ENCODE assay signal across 10 cellular contexts in the genomic region with DNA sequence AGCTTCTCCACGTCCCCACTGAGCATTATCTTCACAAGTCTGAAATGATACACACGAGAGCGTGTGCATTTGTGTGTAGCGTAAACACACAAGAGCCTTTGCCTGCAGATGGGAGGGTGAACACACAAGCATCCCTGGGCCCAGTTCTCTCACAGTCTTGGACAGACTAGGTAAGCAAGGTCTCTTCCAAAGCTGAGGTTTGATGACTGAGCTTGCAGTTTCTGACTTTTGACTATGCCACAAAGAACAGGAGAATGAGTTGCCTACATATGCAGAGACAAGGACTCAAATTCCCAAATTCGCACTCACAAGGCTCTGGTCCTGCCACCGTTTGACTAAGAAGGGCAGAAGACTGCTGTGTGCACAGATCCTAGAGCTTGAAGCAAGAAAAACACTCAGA. TPM values are rescaled to one million over a fixed set of nuclear protein-coding genes. Genes with fewer than 3 reads are reported as not detected.
A peak's percentile ranks its signal among the peaks of the same experiment; 100 is the strongest.
DNase-seq lines count a peak whose midpoint lies in the region; ATAC-seq, FAIRE-seq and TF ChIP-seq lines count a peak whose summit lies in the region.
"Had no signal": no experiment of that assay in that cellular context is flagged by ENCODE, and none has a peak within 500 bp of the region (broad histone marks: within the 10 kb centered on the region; RNA-seq: fewer than 3 reads in every experiment).

No MANE protein-coding gene starts in this region.

- H3K4me3 Mint-ChIP-seq in activated B cell treated with CpG ODN at 0.5 μM for 24 hours: no peak overlapping the region

- DNase-seq in activated B cell treated with CpG ODN at 0.5 μM for 24 hours (no peak), AG20443 (ENCODE audit: low spot score) (no peak), HepG2 (ENCODE audit: low spot score) (no peak), coronary artery (ENCODE audit: low spot score) (no peak)
- DNase-seq in stimulated activated CD4-positive, alpha-beta T cell treated with anti-CD3 and anti-CD28 coated beads, Interleukin-15, amount 100 ng/mL, for 24 hours: no peak
- DNase-seq: PC-9, retina had no signal

- TF ChIP-seq RAD21 in HepG2 (CRISPR knock-in tag; IDR thresholded peaks at IDR 0.05): no peak

- H3K4me3 ChIP-seq in parathyroid adenoma (ENCODE audit: low read depth, low read length): no peak overlapping the region
- no peak overlapping the region for H3K4me3 ChIP-seq in HepG2 (replicated peaks in 1 of 3; ENCODE audit: insufficient read depth in 1 of 3, low read depth in 2 of 3, low read length in 3 of 3)
- no peak overlapping the region for H3K4me3 ChIP-seq in coronary artery
- H3K4me3 ChIP-seq: PC-9 had no signal

- H3K79me2 ChIP-seq in parathyroid adenoma: peaks cover 19% of the 10 kb centered on the region
- no peaks in the 10 kb centered on the region for H3K79me2 ChIP-seq in HepG2 (ENCODE audit: insufficient read depth, low read length)

- TF ChIP-seq CTCF in activated B cell treated with CpG ODN at 0.5 μM for 24 hours (IDR thresholded peaks at IDR 0.05) (no peak), parathyroid adenoma (IDR thresholded peaks at IDR 0.05) (no peak), HepG2 (CRISPR knock-in tag; IDR thresholded peaks at IDR 0.05) (no peak), coronary artery (IDR thresholded peaks at IDR 0.05) (no peak)

- no peaks in the 10 kb centered on the region for H3K27me3 ChIP-seq in parathyroid adenoma (ENCODE audit: control insufficient read depth, insufficient read depth, low read length)
- no peaks in the 10 kb centered on the region for H3K27me3 ChIP-seq in HepG2 (ENCODE audit: control insufficient read depth in 1 of 2, insufficient read depth in 2 of 2, low read length in 2 of 2)

- peak overlapping the region; percentile 86 for H3K27ac Mint-ChIP-seq in activated B cell treated with CpG ODN at 0.5 μM for 24 hours

- WGBS in HepG2 (ENCODE audit: low lambda C conversion rate): 99% methylated on average over 6 of the region's 6 CpGs

- FAIRE-seq in HepG2 (lab: Jason Lieb, UNC): no peak

- no peaks in the 10 kb centered on the region for H3K27me3 Mint-ChIP-seq in activated B cell treated with CpG ODN at 0.5 μM for 24 hours

- no peak for TF ChIP-seq POLR2A in HepG2 (IDR thresholded peaks at IDR 0.05; ENCODE audit: insufficient read depth in 1 of 2, low read depth in 2 of 2, low read length in 2 of 2)

- H3K27ac ChIP-seq in parathyroid adenoma (peak overlapping the region; percentile 60), HepG2 (ENCODE audit: extremely low read length, insufficient read depth, low read length) (no peak overlapping the region), coronary artery (no peak overlapping the region)
- H3K27ac ChIP-seq: PC-9 had no signal

- H3K36me3 Mint-ChIP-seq in activated B cell treated with CpG ODN at 0.5 μM for 24 hours (ENCODE audit: low read depth): peaks cover 53% of the 10 kb centered on the region

- H4K20me1 ChIP-seq in HepG2 (ENCODE audit: insufficient read depth, low read length): no peaks in the 10 kb centered on the region

- in situ Hi-C loops in HepG2 (cut with HindIII; ENCODE audit: extremely low pct_ligation_motif_present, low pct_unique_long_range_greater_than_20kb): no loop called here

- TF ChIP-seq EP300 in HepG2 (IDR thresholded peaks at IDR 0.05; ENCODE audit: low read depth in 2 of 2, low read length in 2 of 2): no peak
- TF ChIP-seq EP300 in HepG2 (CRISPR knock-in tag; IDR thresholded peaks at IDR 0.05; ENCODE audit: borderline replicate concordance): no peak

- H3K36me3 ChIP-seq in parathyroid adenoma (ENCODE audit: control insufficient read depth, insufficient read depth, low read length): no peaks in the 10 kb centered on the region
- H3K36me3 ChIP-seq in HepG2 (replicated peaks in 1 of 2; ENCODE audit: control insufficient read depth in 1 of 2, insufficient read depth in 2 of 2, low read length in 2 of 2): peaks cover 8 to 24% of the 10 kb centered on the region in 2 experiments

- H3K9ac ChIP-seq in parathyroid adenoma: no peak overlapping the region
- H3K9ac ChIP-seq in HepG2 (ENCODE audit: insufficient read depth, low read depth, low read length): no peak overlapping the region

- BruUV-seq in HepG2 (replicated peaks; lab: Mats Ljungman, UMichigan): no TSS peak

- H3K4me2 ChIP-seq in parathyroid adenoma (ENCODE audit: low read length) (no peak overlapping the region), HepG2 (ENCODE audit: low read depth, low read length) (no peak overlapping the region)
- H3K4me2 ChIP-seq: PC-9 had no signal

- H3K9me3 ChIP-seq in parathyroid adenoma (ENCODE audit: control insufficient read depth, low read length) (no peaks in the 10 kb centered on the region), HepG2 (ENCODE audit: low read length) (no peaks in the 10 kb centered on the region)

- CTCF ChIA-PET in activated B cell treated with CpG ODN at 0.5 μM for 24 hours (lab: Charles Lee): interaction anchor here (0.8 to 5.9 kb wide), 8 partner anchors 8 to 53 kb away, joined by 3 to 44 read pairs (median 6); no protein-coding TSS in a partner anchor
- CTCF ChIA-PET in HepG2 (lab: Yijun Ruan, JAX; ENCODE audit: low intra/inter-chr PET ratio, low total read pairs): no interaction called here

- H3K4me1 Mint-ChIP-seq in activated B cell treated with CpG ODN at 0.5 μM for 24 hours: peaks cover 84% of the 10 kb centered on the region

- peak; percentile 10 for ATAC-seq in GM18511 (IDR thresholded peaks at IDR 0.05; ENCODE audit: unreplicated experiment)
- peak; percentile 2 for ATAC-seq in GM21529 (IDR thresholded peaks at IDR 0.05; ENCODE audit: unreplicated experiment)
- ATAC-seq in activated B cell treated with CpG ODN at 0.5 μM for 24 hours (ENCODE audit: low read depth): no peak
- ATAC-seq in HepG2: no peak

- intact Hi-C loops in activated B cell treated with CpG ODN at 0.5 μM for 24 hours (cut with micrococcal nuclease) (loop anchor here (5.0 kb wide), 1 partner anchor 36 kb away; no protein-coding TSS in a partner anchor), HepG2 (cut with micrococcal nuclease; ENCODE audit: unreplicated experiment) (no loop called here)

- H2AFZ ChIP-seq in parathyroid adenoma: no peak overlapping the region
- no peak overlapping the region for H2AFZ ChIP-seq in HepG2 (ENCODE audit: low read length)
- H2AFZ ChIP-seq: PC-9 had no signal

- POLR2A ChIA-PET in activated B cell treated with CpG ODN at 0.5 μM for 24 hours (lab: Charles Lee): interaction anchor here (0.8 to 11.2 kb wide), 13 partner anchors 9 to 153 kb away, joined by 3 to 133 read pairs (median 5); no protein-coding TSS in a partner anchor
- POLR2A ChIA-PET in HepG2 (lab: Yijun Ruan, JAX): no interaction called here

- no peaks in the 10 kb centered on the region for H3K9me3 Mint-ChIP-seq in activated B cell treated with CpG ODN at 0.5 μM for 24 hours

- H3K4me1 ChIP-seq in parathyroid adenoma (peaks cover 59% of the 10 kb centered on the region), HepG2 (ENCODE audit: insufficient read depth, low read length) (no peaks in the 10 kb centered on the region)

TF ChIP-seq in HepG2, 621 proteins besides CTCF, POLR2A, EP300 and RAD21 (continues in another document):
- TF ChIP-seq NFATC3 (CRISPR knock-in tag; IDR thresholded peaks at IDR 0.05) (no peak), HCFC1 (IDR thresholded peaks at IDR 0.05; ENCODE audit: low read depth, low read length) (no peak), ZNF619 (CRISPR knock-in tag; IDR thresholded peaks at IDR 0.05) (no peak), PPARG (CRISPR knock-in tag; conservative IDR thresholded peaks at IDR 0.05) (no peak), ZNF782 (CRISPR knock-in tag; IDR thresholded peaks at IDR 0.05; ENCODE audit: borderline replicate concordance) (no peak), SALL1 (CRISPR knock-in tag; IDR thresholded peaks at IDR 0.05) (no peak), ATRX (CRISPR knock-in tag; IDR thresholded peaks at IDR 0.05; ENCODE audit: borderline replicate concordance) (no peak), BRD4 (CRISPR knock-in tag; IDR thresholded peaks at IDR 0.05) (no peak)
- TF ChIP-seq, protein P1, sequence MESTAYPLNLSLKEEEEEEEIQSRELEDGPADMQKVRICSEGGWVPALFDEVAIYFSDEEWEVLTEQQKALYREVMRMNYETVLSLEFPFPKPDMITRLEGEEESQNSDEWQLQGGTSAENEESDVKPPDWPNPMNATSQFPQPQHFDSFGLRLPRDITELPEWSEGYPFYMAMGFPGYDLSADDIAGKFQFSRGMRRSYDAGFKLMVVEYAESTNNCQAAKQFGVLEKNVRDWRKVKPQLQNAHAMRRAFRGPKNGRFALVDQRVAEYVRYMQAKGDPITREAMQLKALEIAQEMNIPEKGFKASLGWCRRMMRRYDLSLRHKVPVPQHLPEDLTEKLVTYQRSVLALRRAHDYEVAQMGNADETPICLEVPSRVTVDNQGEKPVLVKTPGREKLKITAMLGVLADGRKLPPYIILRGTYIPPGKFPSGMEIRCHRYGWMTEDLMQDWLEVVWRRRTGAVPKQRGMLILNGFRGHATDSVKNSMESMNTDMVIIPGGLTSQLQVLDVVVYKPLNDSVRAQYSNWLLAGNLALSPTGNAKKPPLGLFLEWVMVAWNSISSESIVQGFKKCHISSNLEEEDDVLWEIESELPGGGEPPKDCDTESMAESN (CRISPR knock-in tag; conservative IDR thresholded peaks at IDR 0.05): no peak

RNA-seq across cellular contexts. Expression of a gene that starts 55.8 kb away (rescaled TPM):
- total RNA-seq in activated B cell treated with CpG ODN at 0.5 μM for 24 hours (70.9 and 73.9 TPM in 2 replicates), HepG2 (2016; rRNA removed; fragmentation: Illumina TruSeq; extraction: Trizol) (17.6 and 19.3 TPM in 2 replicates)
- total RNA-seq in HepG2 (2016; cell fraction: cytosol; rRNA removed; fragmentation: Illumina TruSeq; extraction: Trizol; ENCODE audit: low read depth): 37.4 and 40.4 TPM in 2 replicates
- 15.2 and 19.1 TPM in 2 replicates for total RNA-seq in HepG2 (2016; cell fraction: insoluble cytoplasmic fraction; rRNA removed; fragmentation: Illumina TruSeq; extraction: Trizol)
- total RNA-seq in HepG2 (2016; cell fraction: membrane; rRNA removed; fragmentation: Illumina TruSeq; extraction: Trizol): 19.0 and 21.2 TPM in 2 replicates
- total RNA-seq in HepG2 (2016; cell fraction: nucleus; rRNA removed; fragmentation: Illumina TruSeq; extraction: Trizol): 13.6 and 18.0 TPM in 2 replicates
- polyA plus RNA-seq in HepG2 (2011; rRNA removed): 5.8 and 6.4 TPM in 2 replicates
- polyA plus RNA-seq in HepG2 (2011; cell fraction: cytosol; rRNA removed): 4.7 and 7.2 TPM in 2 replicates
- 7.7 and 11.9 TPM in 2 replicates for polyA plus RNA-seq in HepG2 (2011; cell fraction: nucleus; rRNA removed)
- 3.5 and 5.6 TPM in 2 replicates for polyA plus RNA-seq in HepG2 (2012)
- polyA plus RNA-seq in HepG2 (2016; cell fraction: cytosol; fragmentation: Illumina TruSeq; extraction: Trizol; ENCODE audit: low read depth): 0.71 and 0.72 TPM in 2 replicates
- polyA plus RNA-seq in HepG2 (2016; cell fraction: insoluble cytoplasmic fraction; fragmentation: Illumina TruSeq; extraction: Trizol; ENCODE audit: low read depth): 10.3 and 11.4 TPM in 2 replicates
- polyA plus RNA-seq in HepG2 (2016; cell fraction: membrane; fragmentation: Illumina TruSeq; extraction: Trizol; ENCODE audit: low read depth): 3.6 and 4.1 TPM in 2 replicates
- 13.5 and 14.8 TPM in 2 replicates for polyA plus RNA-seq in HepG2 (2016; cell fraction: nucleus; fragmentation: Illumina TruSeq; extraction: Trizol; ENCODE audit: insufficient read depth, low read depth)
- 28.7 and 33.7 TPM in 2 replicates for polyA minus RNA-seq in HepG2 (2011; rRNA and poly(A)+ RNA removed; ENCODE audit: low replicate concordance)
- 7.5 and 12.7 TPM in 2 replicates for polyA minus RNA-seq in HepG2 (2011; cell fraction: cytosol; rRNA and poly(A)+ RNA removed)
- 9.5 and 10.1 TPM in 2 replicates for polyA minus RNA-seq in HepG2 (2011; cell fraction: nucleus; rRNA and poly(A)+ RNA removed)

Comparison
In these comparisons a context has a peak if more than half of its experiments do, and no peak if none do; other contexts are left out.
1. ATAC-seq: peak in GM18511 (single experiment) and GM21529 (single experiment); none in activated B cell treated with CpG ODN at 0.5 μM for 24 hours (single experiment) and HepG2 (single experiment).